Comparison of ENCODE assay signal across 16 cellular contexts in genomic region chr17:8005951-8006730, GRCh38. TPM values are rescaled to one million over a fixed set of nuclear protein-coding genes. Genes with fewer than 3 reads are reported as not detected.
A peak's percentile ranks its signal among the peaks of the same experiment; 100 is the strongest.
DNase-seq lines count a peak whose midpoint lies in the region; ATAC-seq and TF ChIP-seq lines count a peak whose summit lies in the region.
"Had no signal": no experiment of that assay in that cellular context is flagged by ENCODE, and none has a peak within 500 bp of the region (broad histone marks: within the 10 kb centered on the region; RNA-seq: fewer than 3 reads in every experiment).

No MANE protein-coding gene starts in this region.

- no peaks in the 10 kb centered on the region for H3K4me1 ChIP-seq in foreskin keratinocyte
- H3K4me1 ChIP-seq: SJSA1 had no signal

- H3K27ac Mint-ChIP-seq in activated T-helper 2 cell treated with anti-CD3 and anti-CD28 coated beads, Interferon-gamma antibody, Interleukin-2, Interleukin-4, amounts not matched to agents 10 μg/mL and 5 μg/mL and 100 μg/mL, durations not matched to agents 14 hours and 24 hours and 36 hours = no peak overlapping the region
- no peak overlapping the region for H3K27ac Mint-ChIP-seq in mesothelial cell of epicardium
- H3K27ac Mint-ChIP-seq: activated naive CD4-positive, alpha-beta T cell treated with anti-CD3 and anti-CD28 coated beads, Interleukin-2, amount 50 U/mL, for 24 hours; IgD-negative memory B cell had no signal

- in situ Hi-C loops in G401 (cut with HindIII; ENCODE audit: low sequenced_read_pairs) = no loop called here

- peaks cover 51% of the 10 kb centered on the region for H3K27me3 ChIP-seq in foreskin keratinocyte

- no peak overlapping the region for H3K4me3 Mint-ChIP-seq in activated T-helper 2 cell treated with anti-CD3 and anti-CD28 coated beads, Interferon-gamma antibody, Interleukin-2, Interleukin-4, amounts not matched to agents 10 μg/mL and 5 μg/mL and 100 μg/mL, durations not matched to agents 14 hours and 24 hours and 36 hours (ENCODE audit: low read depth)
- H3K4me3 Mint-ChIP-seq in mesothelial cell of epicardium = no peak overlapping the region
- H3K4me3 Mint-ChIP-seq: activated naive CD4-positive, alpha-beta T cell treated with anti-CD3 and anti-CD28 coated beads, Interleukin-2, amount 50 U/mL, for 24 hours; central memory CD8-positive, alpha-beta T cell; IgD-negative memory B cell had no signal

- intact Hi-C loops in activated T-helper 2 cell treated with anti-CD3 and anti-CD28 coated beads, Interferon-gamma antibody, Interleukin-2, Interleukin-4, amounts not matched to agents 10 μg/mL and 5 μg/mL and 100 μg/mL, durations not matched to agents 14 hours and 24 hours and 36 hours (cut with micrococcal nuclease) = no loop called here

- no peak for TF ChIP-seq CTCF in 22Rv1 (IDR thresholded peaks at IDR 0.05)
- no peak for TF ChIP-seq CTCF in foreskin keratinocyte (conservative IDR thresholded peaks at IDR 0.05)
- TF ChIP-seq CTCF in mesothelial cell of epicardium (IDR thresholded peaks at IDR 0.05; ENCODE audit: unreplicated experiment) = no peak

- H3K27me3 Mint-ChIP-seq in activated T-helper 2 cell treated with anti-CD3 and anti-CD28 coated beads, Interferon-gamma antibody, Interleukin-2, Interleukin-4, amounts not matched to agents 10 μg/mL and 5 μg/mL and 100 μg/mL, durations not matched to agents 14 hours and 24 hours and 36 hours (ENCODE audit: low read depth) = peaks cover 32% of the 10 kb centered on the region
- H3K27me3 Mint-ChIP-seq in mesothelial cell of epicardium (ENCODE audit: low read depth) = peaks cover 62% of the 10 kb centered on the region

- peaks cover 6% of the 10 kb centered on the region for H3K4me1 Mint-ChIP-seq in activated T-helper 2 cell treated with anti-CD3 and anti-CD28 coated beads, Interferon-gamma antibody, Interleukin-2, Interleukin-4, amounts not matched to agents 10 μg/mL and 5 μg/mL and 100 μg/mL, durations not matched to agents 14 hours and 24 hours and 36 hours (ENCODE audit: low read depth)
- no peaks in the 10 kb centered on the region for H3K4me1 Mint-ChIP-seq in mesothelial cell of epicardium

- no peaks in the 10 kb centered on the region for H3K36me3 Mint-ChIP-seq in activated T-helper 2 cell treated with anti-CD3 and anti-CD28 coated beads, Interferon-gamma antibody, Interleukin-2, Interleukin-4, amounts not matched to agents 10 μg/mL and 5 μg/mL and 100 μg/mL, durations not matched to agents 14 hours and 24 hours and 36 hours (ENCODE audit: low read depth)
- H3K36me3 Mint-ChIP-seq in mesothelial cell of epicardium = no peaks in the 10 kb centered on the region
- H3K36me3 Mint-ChIP-seq: activated naive CD4-positive, alpha-beta T cell treated with anti-CD3 and anti-CD28 coated beads, Interleukin-2, amount 50 U/mL, for 24 hours had no signal

- DNase-seq in G401 (ENCODE audit: low spot score) = peak; percentile 11
- DNase-seq in NCI-H69 (lab: John Stamatoyannopoulos, UW) = peak; percentile 30
- DNase-seq in foreskin keratinocyte = no peak
- no peak for DNase-seq in CD1c-positive myeloid dendritic cell (ENCODE audit: extremely low spot score)
- DNase-seq in activated T-helper 2 cell treated with anti-CD3 and anti-CD28 coated beads, Interferon-gamma antibody, Interleukin-2, Interleukin-4, amounts not matched to agents 10 μg/mL and 5 μg/mL and 100 μg/mL, durations not matched to agents 14 hours and 24 hours and 36 hours (ENCODE audit: low spot score) = no peak
- no peak for DNase-seq in mesothelial cell of epicardium (ENCODE audit: low spot score in 2 of 2, unreplicated experiment in 2 of 2)
- DNase-seq: NCI-H2081 treated with DMSO at 0.1 percent for 48 hours had no signal

- peak; percentile 23 for ATAC-seq in foreskin keratinocyte
- no peak for ATAC-seq in GM18861 (IDR thresholded peaks at IDR 0.05; ENCODE audit: unreplicated experiment)

- H3K9me3 Mint-ChIP-seq in activated T-helper 2 cell treated with anti-CD3 and anti-CD28 coated beads, Interferon-gamma antibody, Interleukin-2, Interleukin-4, amounts not matched to agents 10 μg/mL and 5 μg/mL and 100 μg/mL, durations not matched to agents 14 hours and 24 hours and 36 hours = no peaks in the 10 kb centered on the region
- H3K9me3 Mint-ChIP-seq in mesothelial cell of epicardium = no peaks in the 10 kb centered on the region
- H3K9me3 Mint-ChIP-seq: activated naive CD4-positive, alpha-beta T cell treated with anti-CD3 and anti-CD28 coated beads, Interleukin-2, amount 50 U/mL, for 24 hours; central memory CD8-positive, alpha-beta T cell had no signal

- H3K27ac ChIP-seq in 22Rv1 (peak overlapping the region; percentile 66), foreskin keratinocyte (no peak overlapping the region)
- H3K27ac ChIP-seq: epithelial cell of prostate, SJSA1 had no signal

RNA-seq across cellular contexts. Expression of gene GUCY2D, which starts 3.7 kb away (rescaled TPM):
- 0.06 TPM in 1 of 2 replicates, not detected in the other for total RNA-seq in G401 (2014; rRNA removed; shearing (Covaris generic))
- total RNA-seq in foreskin keratinocyte (0.49 TPM in 1 of 2 replicates, not detected in the other), mesothelial cell of epicardium (0.34 to 0.75 TPM (median 0.69 TPM) in 3 replicates)
- polyA plus RNA-seq in foreskin keratinocyte = 0.26 and 0.44 TPM in 2 replicates
- total RNA-seq in activated T-helper 2 cell treated with anti-CD3 and anti-CD28 coated beads, Interferon-gamma antibody, Interleukin-2, Interleukin-4, amounts not matched to agents 10 μg/mL and 5 μg/mL and 100 μg/mL, durations not matched to agents 14 hours and 24 hours and 36 hours = not detected in 2 replicates
- total RNA-seq: pulmonary artery endothelial cell, SJSA1 had no signal

RNA-seq across cellular contexts. Expression of gene ALOX15B, which starts 32.7 kb away (rescaled TPM):
- not detected in 2 replicates for total RNA-seq in G401 (2014; rRNA removed; shearing (Covaris generic))
- total RNA-seq in foreskin keratinocyte = 6.5 and 6.9 TPM in 2 replicates
- 6.2 and 7.4 TPM in 2 replicates for polyA plus RNA-seq in foreskin keratinocyte
- total RNA-seq in activated T-helper 2 cell treated with anti-CD3 and anti-CD28 coated beads, Interferon-gamma antibody, Interleukin-2, Interleukin-4, amounts not matched to agents 10 μg/mL and 5 μg/mL and 100 μg/mL, durations not matched to agents 14 hours and 24 hours and 36 hours = not detected in 2 replicates
- total RNA-seq in mesothelial cell of epicardium = 0.09 TPM in 1 of 3 replicates, not detected in the others
- total RNA-seq: pulmonary artery endothelial cell, SJSA1 had no signal
- polyA plus RNA-seq: BJ, IgD-negative memory B cell had no signal

Comparison
In these comparisons a context has a peak if more than half of its experiments do, and no peak if none do; other contexts are left out.
1. DNase-seq: peak in G401 (single experiment) and NCI-H69 (single experiment); none in foreskin keratinocyte (0 of 2), CD1c-positive myeloid dendritic cell (single experiment), activated T-helper 2 cell treated with anti-CD3 and anti-CD28 coated beads, Interferon-gamma antibody, Interleukin-2, Interleukin-4, amounts not matched to agents 10 μg/mL and 5 μg/mL and 100 μg/mL, durations not matched to agents 14 hours and 24 hours and 36 hours (single experiment) and mesothelial cell of epicardium (0 of 2).